1 cellular context compared by ENCODE assay signal in the genomic region with DNA sequence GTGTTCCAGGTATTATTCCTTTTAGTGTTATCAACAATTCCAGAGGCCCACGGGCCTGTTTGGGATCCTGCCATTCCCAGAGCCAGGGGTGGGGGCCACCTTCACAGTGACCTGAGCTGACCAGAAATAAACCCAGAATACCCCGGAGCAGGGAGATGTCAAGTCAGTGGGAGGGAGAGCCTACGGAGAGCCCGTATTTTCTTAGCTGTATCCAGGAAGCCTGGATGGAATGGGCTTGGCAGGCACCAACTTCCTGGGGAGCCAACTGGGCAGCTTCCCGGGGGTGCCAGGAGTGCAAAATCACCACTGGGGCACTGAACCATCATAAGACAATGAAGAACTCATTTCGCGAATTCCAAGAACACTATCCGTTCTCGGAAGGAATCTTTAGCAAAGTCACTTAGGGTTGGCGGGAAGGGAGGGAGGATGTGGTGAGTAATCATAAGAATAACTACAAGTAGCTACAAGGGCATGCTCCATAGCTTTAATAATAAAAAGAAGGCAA.
A peak's percentile ranks its signal among the peaks of the same experiment; 100 is the strongest.
TF ChIP-seq lines count a peak whose summit lies in the region.

No MANE protein-coding gene starts in this region.

TF ChIP-seq in endothelial cell of umbilical vein, 7 proteins besides CTCF, POLR2A, EP300 and RAD21:
- TF ChIP-seq JUN (IDR thresholded peaks at IDR 0.05; ENCODE audit: borderline replicate concordance, insufficient read depth, insufficient read length, low read depth) (peak; percentile 71), GATA2 (IDR thresholded peaks at IDR 0.05; ENCODE audit: insufficient read depth, insufficient read length, low read depth, low read length) (no peak), FOS (IDR thresholded peaks at IDR 0.05; ENCODE audit: borderline replicate concordance, insufficient read depth, low read length) (peak; percentile 66), MYC (IDR thresholded peaks at IDR 0.05; ENCODE audit: low read depth, low read length) (no peak), POLR2AphosphoS5 (IDR thresholded peaks at IDR 0.05; ENCODE audit: insufficient read depth, low read depth, low read length) (peak; percentile 83), EZH2 (IDR thresholded peaks at IDR 0.05; ENCODE audit: borderline replicate concordance, low read depth, low read length, severe bottlenecking) (no peak)
- TF ChIP-seq, protein P1, sequence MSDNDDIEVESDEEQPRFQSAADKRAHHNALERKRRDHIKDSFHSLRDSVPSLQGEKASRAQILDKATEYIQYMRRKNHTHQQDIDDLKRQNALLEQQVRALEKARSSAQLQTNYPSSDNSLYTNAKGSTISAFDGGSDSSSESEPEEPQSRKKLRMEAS (IDR thresholded peaks at IDR 0.05; ENCODE audit: insufficient read depth, insufficient read length): no peak
TF ChIP-seq in endothelial cell of umbilical vein: peak in this region for 3.
